Comparison of ENCODE assay signal across 8 cellular contexts in the genomic region with DNA sequence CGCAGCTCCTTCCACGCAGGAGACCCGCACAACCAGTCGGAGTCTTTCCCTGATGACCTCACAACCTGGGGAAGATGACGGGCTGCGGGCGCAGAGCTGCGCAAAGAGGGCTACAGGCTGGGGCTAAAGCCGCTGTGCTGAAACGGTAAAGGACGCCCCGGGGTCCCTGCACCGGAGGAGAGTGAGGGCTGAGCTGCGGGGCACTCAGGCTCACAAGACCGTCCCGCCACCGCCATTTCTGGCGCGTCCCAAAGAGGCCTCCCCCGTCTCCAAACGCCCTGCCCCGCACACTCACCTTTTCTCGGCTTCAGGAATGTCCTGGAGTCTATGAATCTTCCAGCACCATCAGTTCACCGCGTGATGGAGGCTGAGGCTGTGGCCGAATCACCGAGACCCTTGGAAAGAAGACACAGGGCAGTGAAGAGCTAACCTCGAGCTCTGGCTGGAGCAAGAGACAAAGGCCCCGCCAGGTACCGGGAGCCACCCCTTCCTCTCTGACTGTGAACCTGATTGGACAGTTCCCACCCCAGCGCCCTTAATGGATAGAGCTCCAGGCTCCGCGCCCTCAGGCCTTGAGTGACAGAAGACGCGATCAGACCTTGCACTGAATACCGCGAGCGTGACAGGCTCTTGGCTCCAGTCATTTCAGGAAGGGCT. TPM values are rescaled to one million over a fixed set of nuclear protein-coding genes. Genes with fewer than 3 reads are reported as not detected.
A peak's percentile ranks its signal among the peaks of the same experiment; 100 is the strongest.
DNase-seq lines count a peak whose midpoint lies in the region; ATAC-seq and TF ChIP-seq lines count a peak whose summit lies in the region.

No MANE protein-coding gene starts in this region.

- DNase-seq in CD4-positive, alpha-beta memory T cell = peak in 3 of 5 donors; percentile 5 to 43 (median 42)
- DNase-seq in activated CD4-positive, CD25-positive, alpha-beta regulatory T cell treated with anti-CD3 and anti-CD28 coated beads, Interleukin-2, amount 50 U/mL, for 72 hours = peak; percentile 35
- peak; percentile 91 for DNase-seq in germinal center (ENCODE audit: low spot score)
- DNase-seq in osteoblast (ENCODE audit: insufficient read length, low spot score, missing footprints) = peak; percentile 39
- DNase-seq in SKM-1 (lab: John Stamatoyannopoulos, UW; ENCODE audit: unreplicated experiment) = no peak
- DNase-seq in NCI-H345 treated with DMSO at 0.1 percent for 48 hours (lab: John Stamatoyannopoulos, UW; ENCODE audit: unreplicated experiment) = no peak

- H3K4me3 ChIP-seq in CD4-positive, alpha-beta memory T cell (ENCODE audit: low read length in 2 of 2) = no peak overlapping the region
- H3K4me3 ChIP-seq in osteoblast (ENCODE audit: insufficient read depth, low read length) = peak overlapping the region; percentile 58

- intact Hi-C loops in CD4-positive, alpha-beta memory T cell (cut with micrococcal nuclease) = no loop called here

- H2AFZ ChIP-seq in osteoblast (ENCODE audit: low read length) = peak overlapping the region; percentile 62

- no peaks in the 10 kb centered on the region for H3K79me2 ChIP-seq in osteoblast (ENCODE audit: insufficient read depth, low read length)

- no peaks in the 10 kb centered on the region for H3K9me3 ChIP-seq in CD4-positive, alpha-beta memory T cell (ENCODE audit: control insufficient read depth in 1 of 2, low read length in 2 of 2)
- no peaks in the 10 kb centered on the region for H3K9me3 ChIP-seq in osteoblast (ENCODE audit: low read depth, low read length)

- peaks cover 2 to 48% (median 24%) of the 10 kb centered on the region in 8 donors for H3K9me3 Mint-ChIP-seq in CD4-positive, alpha-beta memory T cell

- H3K4me2 ChIP-seq in osteoblast (ENCODE audit: insufficient read depth, low read length) = no peak overlapping the region

- no peaks in the 10 kb centered on the region for H3K27me3 ChIP-seq in CD4-positive, alpha-beta memory T cell (ENCODE audit: insufficient read depth, low read length)
- no peaks in the 10 kb centered on the region for H3K27me3 ChIP-seq in osteoblast (ENCODE audit: insufficient read depth, low read length)

- H3K27ac ChIP-seq in CD4-positive, alpha-beta memory T cell (ENCODE audit: low read depth, low read length) = no peak overlapping the region
- H3K27ac ChIP-seq in osteoblast (ENCODE audit: low read depth, low read length) = no peak overlapping the region

- no peaks in the 10 kb centered on the region for H4K20me1 ChIP-seq in osteoblast (ENCODE audit: insufficient read depth, low read length)

- peaks cover 5 to 6% of the 10 kb centered on the region in 2 donors for H3K36me3 Mint-ChIP-seq in CD4-positive, alpha-beta memory T cell

- no peak for TF ChIP-seq CTCF in osteoblast (IDR thresholded peaks at IDR 0.05; ENCODE audit: extremely low read depth, low read depth, low read length)

- peak overlapping the region in 1 of 7 donors; percentile 64 for H3K27ac Mint-ChIP-seq in CD4-positive, alpha-beta memory T cell

- H3K36me3 ChIP-seq in CD4-positive, alpha-beta memory T cell (ENCODE audit: insufficient read depth, low read length) = no peaks in the 10 kb centered on the region
- H3K36me3 ChIP-seq in osteoblast (ENCODE audit: insufficient read depth, low read length) = no peaks in the 10 kb centered on the region

- H3K4me1 Mint-ChIP-seq in CD4-positive, alpha-beta memory T cell = peaks cover 0 to 5% (median 2%) of the 10 kb centered on the region in 4 donors

- peaks cover 1 to 5% of the 10 kb centered on the region in 2 donors for H3K27me3 Mint-ChIP-seq in CD4-positive, alpha-beta memory T cell

- H3K4me1 ChIP-seq in CD4-positive, alpha-beta memory T cell (ENCODE audit: insufficient read depth, low read length) = no peaks in the 10 kb centered on the region
- H3K4me1 ChIP-seq in osteoblast (ENCODE audit: insufficient read depth, low read length) = no peaks in the 10 kb centered on the region

- ATAC-seq in HG03280 (IDR thresholded peaks at IDR 0.05; ENCODE audit: unreplicated experiment) (peak; percentile 93), GM19328 (IDR thresholded peaks at IDR 0.05; ENCODE audit: unreplicated experiment) (no peak)

- POLR2A ChIA-PET in CD4-positive, alpha-beta memory T cell (lab: Charles Lee; ENCODE audit: partially characterized antibody) = interaction anchor here (0.6 to 1.0 kb wide), 3 partner anchors 42 to 134 kb away, joined by 3 to 4 read pairs (median 3); partner anchors contain the start of genes ZNF429 and ZNF708

- CTCF ChIA-PET in CD4-positive, alpha-beta memory T cell (lab: Charles Lee; ENCODE audit: partially characterized antibody) = interaction anchor here (0.9 kb wide), 1 partner anchor 15 kb away, joined by 3 read pairs; no protein-coding TSS in a partner anchor

- peak overlapping the region; percentile 43 to 86 (median 61) for H3K4me3 Mint-ChIP-seq in CD4-positive, alpha-beta memory T cell

RNA-seq across cellular contexts. Expression of gene ZNF429, which starts 41.8 kb away (rescaled TPM):
- total RNA-seq in CD4-positive, alpha-beta memory T cell = 10 to 100 TPM; 27.9 to 31.9 TPM
- polyA plus RNA-seq in CD4-positive, alpha-beta memory T cell = 10 to 100 TPM; 24.7 to 32.9 TPM
- 8.0 and 9.4 TPM in 2 replicates for total RNA-seq in osteoblast

Comparison
In these comparisons a context has a peak if more than half of its experiments do, and no peak if none do; other contexts are left out.
1. DNase-seq: peak in CD4-positive, alpha-beta memory T cell (3 of 5), activated CD4-positive, CD25-positive, alpha-beta regulatory T cell treated with anti-CD3 and anti-CD28 coated beads, Interleukin-2, amount 50 U/mL, for 72 hours (single experiment), germinal center (single experiment) and osteoblast (single experiment); none in SKM-1 (single experiment) and NCI-H345 treated with DMSO at 0.1 percent for 48 hours (single experiment).